ENCODE assay signal across 29 cellular contexts in the genomic region with DNA sequence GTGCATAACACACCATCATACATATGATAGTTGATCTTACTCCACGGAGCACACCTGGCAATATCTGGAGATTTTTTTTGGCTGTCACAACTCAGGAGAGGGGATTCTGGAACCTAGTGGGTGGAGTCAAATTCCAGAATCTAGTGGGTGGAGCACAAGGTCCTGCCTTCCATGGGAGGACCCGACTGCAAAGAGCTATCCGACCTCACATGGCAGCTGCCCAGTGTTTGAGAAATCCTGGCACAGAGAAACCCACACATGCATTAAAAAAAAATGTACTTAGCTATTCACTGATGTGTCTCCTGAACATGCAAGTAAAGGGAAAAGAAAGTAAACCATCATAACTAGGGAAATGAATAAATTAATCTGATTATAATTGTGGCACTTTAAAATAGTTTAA.
DNase-seq lines count a peak whose midpoint lies in the region; ATAC-seq, FAIRE-seq and TF ChIP-seq lines count a peak whose summit lies in the region.
"Had no signal": no experiment of that assay in that cellular context is flagged by ENCODE, and none has a peak within 500 bp of the region (broad histone marks: within the 10 kb centered on the region; RNA-seq: fewer than 3 reads in every experiment).

No MANE protein-coding gene starts in this region.

- TF ChIP-seq EP300 in HepG2 (IDR thresholded peaks at IDR 0.05; ENCODE audit: low read depth in 2 of 2, low read length in 2 of 2) (no peak), HepG2 (CRISPR knock-in tag; IDR thresholded peaks at IDR 0.05; ENCODE audit: borderline replicate concordance) (no peak)

- H3K4me3 ChIP-seq in right lobe of liver, result no peak overlapping the region
- no peak overlapping the region for H3K4me3 ChIP-seq in HepG2 (replicated peaks in 1 of 3; ENCODE audit: insufficient read depth in 1 of 3, low read depth in 2 of 3, low read length in 3 of 3)
- no peak overlapping the region for H3K4me3 ChIP-seq in fibroblast of lung (replicated peaks in 1 of 4; ENCODE audit: control extremely low read depth in 1 of 4, insufficient read depth in 1 of 4, low read depth in 3 of 4, low read length in 4 of 4)
- H3K4me3 ChIP-seq: gastroesophageal sphincter, left ventricle myocardium inferior, pancreas, right atrium auricular region, suprapubic skin had no signal

- no peaks in the 10 kb centered on the region for H3K79me2 ChIP-seq in HepG2 (ENCODE audit: insufficient read depth, low read length)
- H3K79me2 ChIP-seq in fibroblast of lung (ENCODE audit: control insufficient read depth, insufficient read depth, low read length), result no peaks in the 10 kb centered on the region

- FAIRE-seq in HepG2 (lab: Jason Lieb, UNC), result no peak
- FAIRE-seq: pancreas, urothelium cell line had no signal

- no peak for TF ChIP-seq POLR2A in right lobe of liver (IDR thresholded peaks at IDR 0.05)
- no peak for TF ChIP-seq POLR2A in HepG2 (IDR thresholded peaks at IDR 0.05; ENCODE audit: insufficient read depth in 1 of 2, low read depth in 2 of 2, low read length in 2 of 2)

- no peak for TF ChIP-seq RAD21 in HepG2 (CRISPR knock-in tag; IDR thresholded peaks at IDR 0.05)

- no peak overlapping the region for H3K27ac ChIP-seq in right lobe of liver
- no peak overlapping the region for H3K27ac ChIP-seq in HepG2 (ENCODE audit: extremely low read length, insufficient read depth, low read length)
- H3K27ac ChIP-seq in fibroblast of lung (ENCODE audit: insufficient read depth, low read length), result no peak overlapping the region
- H3K27ac ChIP-seq: epithelial cell of prostate, gastroesophageal sphincter, left ventricle myocardium inferior, pancreas, right atrium auricular region, suprapubic skin had no signal

- H3K27ac Mint-ChIP-seq in CD14-positive monocyte, result no peak overlapping the region
- H3K27ac Mint-ChIP-seq: activated T-cell treated with anti-CD3 and anti-CD28 coated beads, Interleukin-2, amount 50 U/mL, for 24 hours; natural killer cell treated with Interleukin-12 subunit alpha and Interleukin-12 subunit beta and Interleukin-15 and Interleukin-18, amount 100 ng/mL, for 72 hours; stimulated activated naive B cell treated with anti-CD40 and anti-IgM and Interleukin-4, amounts not matched to agents 10 μg/mL and 1 μg/mL and 100 μg/mL, for 72 hours had no signal

- peaks cover 0 to 4% (median 4%) of the 10 kb centered on the region in 3 donors for H3K27me3 Mint-ChIP-seq in CD14-positive monocyte (ENCODE audit: low read depth in 3 of 3)
- H3K27me3 Mint-ChIP-seq in activated T-cell treated with anti-CD3 and anti-CD28 coated beads, Interleukin-2, amount 50 U/mL, for 4 hours (ENCODE audit: low read depth), result peaks cover 2% of the 10 kb centered on the region

- peaks cover 0 to 6% (median 0%) of the 10 kb centered on the region in 7 donors for H3K9me3 Mint-ChIP-seq in CD14-positive monocyte
- peaks cover 3% of the 10 kb centered on the region for H3K9me3 Mint-ChIP-seq in activated T-cell treated with anti-CD3 and anti-CD28 coated beads, Interleukin-2, amount 50 U/mL, for 4 hours
- H3K9me3 Mint-ChIP-seq: activated T-cell treated with anti-CD3 and anti-CD28 coated beads, Interleukin-2, amount 50 U/mL, for 24 hours; natural killer cell treated with Interleukin-12 subunit alpha and Interleukin-12 subunit beta and Interleukin-15 and Interleukin-18, amount 100 ng/mL, for 72 hours had no signal

- POLR2A ChIA-PET in HepG2 (lab: Yijun Ruan, JAX), result no interaction called here

- ATAC-seq in right lobe of liver, result peak; percentile 63 to 87 (median 68)
- ATAC-seq in HepG2, result no peak
- no peak for ATAC-seq in activated T-cell treated with anti-CD3 and anti-CD28 coated beads, Interleukin-2, amount 50 U/mL, for 4 hours
- ATAC-seq: gastroesophageal sphincter; natural killer cell treated with Interleukin-12 subunit alpha and Interleukin-12 subunit beta and Interleukin-15 and Interleukin-18, amount 100 ng/mL, for 72 hours; pancreas; SK-N-SH treated with all-trans-retinoic acid at 6 μM for 48 hours; stimulated activated naive B cell treated with anti-CD40 and anti-IgM and Interleukin-4, amounts not matched to agents 10 μg/mL and 1 μg/mL and 100 μg/mL, for 72 hours had no signal

- H3K27me3 ChIP-seq in right lobe of liver (no peaks in the 10 kb centered on the region), HepG2 (ENCODE audit: control insufficient read depth in 1 of 2, insufficient read depth in 2 of 2, low read length in 2 of 2) (no peaks in the 10 kb centered on the region; a peak in 1 of 5 replicates), fibroblast of lung (ENCODE audit: control insufficient read depth, insufficient read depth, low read length) (no peaks in the 10 kb centered on the region)
- H3K27me3 ChIP-seq: gastroesophageal sphincter, pancreas, right atrium auricular region, suprapubic skin had no signal

- H3K4me1 Mint-ChIP-seq in CD14-positive monocyte, result peaks cover 3% of the 10 kb centered on the region
- no peaks in the 10 kb centered on the region for H3K4me1 Mint-ChIP-seq in activated T-cell treated with anti-CD3 and anti-CD28 coated beads, Interleukin-2, amount 50 U/mL, for 4 hours (ENCODE audit: low read depth)
- H3K4me1 Mint-ChIP-seq: stimulated activated naive B cell treated with anti-CD40 and anti-IgM and Interleukin-4, amounts not matched to agents 10 μg/mL and 1 μg/mL and 100 μg/mL, for 72 hours had no signal

- in situ Hi-C loops in HepG2 (cut with HindIII; ENCODE audit: extremely low pct_ligation_motif_present, low pct_unique_long_range_greater_than_20kb), result no loop called here

- no peaks in the 10 kb centered on the region for H3K4me1 ChIP-seq in right lobe of liver
- H3K4me1 ChIP-seq in HepG2 (ENCODE audit: insufficient read depth, low read length), result no peaks in the 10 kb centered on the region
- no peaks in the 10 kb centered on the region for H3K4me1 ChIP-seq in fibroblast of lung (ENCODE audit: control insufficient read depth, extremely low read depth, insufficient read depth, low read length)
- H3K4me1 ChIP-seq: gastroesophageal sphincter, left ventricle myocardium inferior, pancreas, right atrium auricular region, suprapubic skin had no signal

- BruUV-seq in HepG2 (replicated peaks; lab: Mats Ljungman, UMichigan), result no TSS peak

- intact Hi-C loops in right lobe of liver (cut with DNase I) (no loop called here), HepG2 (cut with micrococcal nuclease; ENCODE audit: unreplicated experiment) (no loop called here), CD14-positive monocyte (cut with micrococcal nuclease) (no loop called here)

- no peak overlapping the region for H3K4me3 Mint-ChIP-seq in CD14-positive monocyte
- no peak overlapping the region for H3K4me3 Mint-ChIP-seq in activated T-cell treated with anti-CD3 and anti-CD28 coated beads, Interleukin-2, amount 50 U/mL, for 4 hours
- H3K4me3 Mint-ChIP-seq: activated T-cell treated with anti-CD3 and anti-CD28 coated beads, Interleukin-2, amount 50 U/mL, for 24 hours; natural killer cell treated with Interleukin-12 subunit alpha and Interleukin-12 subunit beta and Interleukin-15 and Interleukin-18, amount 100 ng/mL, for 72 hours; stimulated activated naive B cell treated with anti-CD40 and anti-IgM and Interleukin-4, amounts not matched to agents 10 μg/mL and 1 μg/mL and 100 μg/mL, for 72 hours had no signal

- H2AFZ ChIP-seq in HepG2 (ENCODE audit: low read length) (no peak overlapping the region), fibroblast of lung (ENCODE audit: low read length) (no peak overlapping the region)

- no peak for TF ChIP-seq CTCF in right lobe of liver (IDR thresholded peaks at IDR 0.05)
- TF ChIP-seq CTCF in HepG2 (CRISPR knock-in tag; IDR thresholded peaks at IDR 0.05), result no peak
- no peak for TF ChIP-seq CTCF in fibroblast of lung (conservative IDR thresholded peaks at IDR 0.05 in 1 of 2, IDR thresholded peaks at IDR 0.05 in 1 of 2; ENCODE audit: low read depth in 1 of 2, low read length in 2 of 2)
- no peak for TF ChIP-seq CTCF in CD14-positive monocyte (IDR thresholded peaks at IDR 0.05)

- H3K4me2 ChIP-seq in HepG2 (ENCODE audit: low read depth, low read length), result no peak overlapping the region
- H3K4me2 ChIP-seq in fibroblast of lung (ENCODE audit: extremely low read depth, insufficient read depth, low read length), result no peak overlapping the region

- H3K9me3 ChIP-seq in right lobe of liver, result no peaks in the 10 kb centered on the region
- no peaks in the 10 kb centered on the region for H3K9me3 ChIP-seq in HepG2 (ENCODE audit: low read length)
- H3K9me3 ChIP-seq in fibroblast of lung (ENCODE audit: control insufficient read depth, insufficient read depth, low read depth, low read length), result no peaks in the 10 kb centered on the region
- H3K9me3 ChIP-seq: gastroesophageal sphincter, pancreas, right atrium auricular region, suprapubic skin had no signal

- H3K36me3 ChIP-seq in right lobe of liver, result no peaks in the 10 kb centered on the region
- H3K36me3 ChIP-seq in HepG2 (replicated peaks in 1 of 2; ENCODE audit: control insufficient read depth in 1 of 2, insufficient read depth in 2 of 2, low read length in 2 of 2), result no peaks in the 10 kb centered on the region
- H3K36me3 ChIP-seq in fibroblast of lung (ENCODE audit: control insufficient read depth, insufficient read depth, low read length), result no peaks in the 10 kb centered on the region
- H3K36me3 ChIP-seq: gastroesophageal sphincter, left ventricle myocardium inferior, pancreas, right atrium auricular region, suprapubic skin had no signal

- H3K36me3 Mint-ChIP-seq in CD14-positive monocyte, result no peaks in the 10 kb centered on the region
- no peaks in the 10 kb centered on the region for H3K36me3 Mint-ChIP-seq in activated T-cell treated with anti-CD3 and anti-CD28 coated beads, Interleukin-2, amount 50 U/mL, for 4 hours (ENCODE audit: insufficient read depth)
- H3K36me3 Mint-ChIP-seq: natural killer cell treated with Interleukin-12 subunit alpha and Interleukin-12 subunit beta and Interleukin-15 and Interleukin-18, amount 100 ng/mL, for 72 hours; stimulated activated naive B cell treated with anti-CD40 and anti-IgM and Interleukin-4, amounts not matched to agents 10 μg/mL and 1 μg/mL and 100 μg/mL, for 72 hours had no signal

- 38% methylated on average over 3 of the region's 3 CpGs for WGBS in right lobe of liver (ENCODE audit: insufficient coverage, low coverage, low lambda C conversion rate, missing lambda C conversion rate)
- 4% methylated on average over 3 of the region's 3 CpGs for WGBS in HepG2 (ENCODE audit: low lambda C conversion rate)

- no peaks in the 10 kb centered on the region for H4K20me1 ChIP-seq in HepG2 (ENCODE audit: insufficient read depth, low read length)
- no peaks in the 10 kb centered on the region for H4K20me1 ChIP-seq in fibroblast of lung (ENCODE audit: control insufficient read depth, extremely low read depth, insufficient read depth, low read length)

- H3K9ac ChIP-seq in HepG2 (ENCODE audit: insufficient read depth, low read depth, low read length) (no peak overlapping the region), fibroblast of lung (ENCODE audit: insufficient read depth, low read length) (no peak overlapping the region)

- CTCF ChIA-PET in HepG2 (lab: Yijun Ruan, JAX; ENCODE audit: low intra/inter-chr PET ratio, low total read pairs), result no interaction called here

- DNase-seq in right lobe of liver (no peak), HepG2 (ENCODE audit: low spot score) (no peak), NCI-H226 (peak; percentile 46), fibroblast of lung (ENCODE audit: low read depth in 2 of 2) (peak; percentile 20 to 44), CD14-positive monocyte (ENCODE audit: low spot score) (no peak), HK-2 (ENCODE audit: unreplicated experiment) (no peak)
- DNase-seq in activated T-cell treated with anti-CD3 and anti-CD28 coated beads, Interleukin-2, amount 50 U/mL, for 4 hours, result no peak
- DNase-seq: activated CD4-positive, alpha-beta T cell treated with anti-CD3 and anti-CD28 coated beads for 4 hours; activated naive CD4-positive, alpha-beta T cell treated with Interleukin-2 at 50 U/mL for 16 hours; activated T-cell treated with anti-CD3 and anti-CD28 coated beads, Interleukin-2, amount 50 U/mL, for 24 hours; amniotic stem cell; C1 segment of cervical spinal cord; Calu3; effector CD4-positive, alpha-beta T cell; EL; hippocampal formation; Karpas-422; left ventricle myocardium inferior; NCI-H1048; pancreas; stimulated activated CD4-positive, alpha-beta T cell treated with anti-CD3 and anti-CD28 coated beads, Interleukin-4, amount 100 ng/mL, for 24 hours; stimulated activated naive B cell treated with anti-CD40 and anti-IgM and Interleukin-4, amounts not matched to agents 10 μg/mL and 1 μg/mL and 100 μg/mL, for 72 hours had no signal

Comparison
In these comparisons a context has a peak if more than half of its experiments do, and no peak if none do; other contexts are left out.
1. ATAC-seq: peak in right lobe of liver (4 of 4); none in HepG2 (single experiment) and activated T-cell treated with anti-CD3 and anti-CD28 coated beads, Interleukin-2, amount 50 U/mL, for 4 hours (0 of 2).
2. DNase-seq: peak in NCI-H226 (single experiment) and fibroblast of lung (2 of 2); none in right lobe of liver (0 of 3), HepG2 (single experiment), CD14-positive monocyte (single experiment), HK-2 (single experiment) and activated T-cell treated with anti-CD3 and anti-CD28 coated beads, Interleukin-2, amount 50 U/mL, for 4 hours (single experiment).